In genomic region chr16:79600636-79601091, GRCh38 we compare ENCODE assay signal across 8 cellular contexts. TPM values are rescaled to one million over a fixed set of nuclear protein-coding genes. Genes with fewer than 3 reads are reported as not detected.
DNase-seq lines count a peak whose midpoint lies in the region; TF ChIP-seq lines count a peak whose summit lies in the region.

MAF (minus strand) TSS chr16:79600737; CDS start chr16:79599902, 835 bp downstream.

- TF ChIP-seq CTCF in fibroblast of lung (conservative IDR thresholded peaks at IDR 0.05 in 1 of 2, IDR thresholded peaks at IDR 0.05 in 1 of 2; ENCODE audit: low read depth in 1 of 2, low read length in 2 of 2), result no peak

- H2AFZ ChIP-seq in fibroblast of lung (ENCODE audit: low read length), result peak within 1 kb of the TSS; percentile 18

- H3K9me3 ChIP-seq in HUES48 (ENCODE audit: control insufficient read depth, insufficient read depth, low read length) (no peaks in the 10 kb centered on the region), fibroblast of lung (ENCODE audit: control insufficient read depth, insufficient read depth, low read depth, low read length) (no peaks in the 10 kb centered on the region), muscle layer of duodenum (ENCODE audit: control insufficient read depth in 1 of 2, low read length in 2 of 2) (no peaks in the 10 kb centered on the region)

- H3K4me3 ChIP-seq in HUES48 (ENCODE audit: low read depth, low read length) (peak within 1 kb of the TSS; percentile 68), fibroblast of lung (replicated peaks in 1 of 4; ENCODE audit: control extremely low read depth in 1 of 4, insufficient read depth in 1 of 4, low read depth in 3 of 4, low read length in 4 of 4) (peak within 1 kb of the TSS; percentile 67 to 77 (median 72)), muscle layer of duodenum (ENCODE audit: low read depth in 1 of 2, low read length in 2 of 2) (peak within 1 kb of the TSS; percentile 87 to 89)

- H3K27me3 ChIP-seq in HUES48 (ENCODE audit: control insufficient read depth, insufficient read depth, low read length) (peaks cover 15% of the 10 kb centered on the region), fibroblast of lung (ENCODE audit: control insufficient read depth, insufficient read depth, low read length) (no peaks in the 10 kb centered on the region), muscle layer of duodenum (ENCODE audit: low read depth, low read length) (no peaks in the 10 kb centered on the region)

- peak; percentile 27 for DNase-seq in DMS 273 treated with DMSO at 0.1 percent for 48 hours (lab: John Stamatoyannopoulos, UW)
- DNase-seq in RPMI7951 (ENCODE audit: low read depth), result peak; percentile 77
- DNase-seq in activated effector memory CD4-positive, alpha-beta T cell treated with Interleukin-2 at 50 U/mL for 16 hours, result peak; percentile 84
- peak; percentile 85 to 96 for DNase-seq in fibroblast of lung (ENCODE audit: low read depth in 2 of 2)
- peak; percentile 72 for DNase-seq in stimulated activated CD8-positive, alpha-beta memory T cell treated with anti-CD3 and anti-CD28 coated beads, Interleukin-4, amount 100 ng/mL, for 24 hours (ENCODE audit: low read depth)
- DNase-seq in GF-D8 (lab: John Stamatoyannopoulos, UW), result no peak

- H3K9ac ChIP-seq in HUES48 (ENCODE audit: low read depth, low read length), result peak within 1 kb of the TSS; percentile 37; the same call in 1 of the 2 replicates
- H3K9ac ChIP-seq in fibroblast of lung (ENCODE audit: insufficient read depth, low read length), result peak within 1 kb of the TSS; percentile 68

- H3K79me2 ChIP-seq in fibroblast of lung (ENCODE audit: control insufficient read depth, insufficient read depth, low read length), result peaks cover 26% of the 10 kb centered on the region

- peaks cover 20% of the 10 kb centered on the region for H3K4me1 ChIP-seq in HUES48 (ENCODE audit: control insufficient read depth, insufficient read depth, low read length)
- no peaks in the 10 kb centered on the region for H3K4me1 ChIP-seq in fibroblast of lung (ENCODE audit: control insufficient read depth, extremely low read depth, insufficient read depth, low read length)
- peaks cover 6 to 17% of the 10 kb centered on the region in 2 donors for H3K4me1 ChIP-seq in muscle layer of duodenum (ENCODE audit: control insufficient read depth in 1 of 2, insufficient read depth in 2 of 2, low read length in 2 of 2)

- H3K4me2 ChIP-seq in fibroblast of lung (ENCODE audit: extremely low read depth, insufficient read depth, low read length), result peak within 1 kb of the TSS; percentile 91

- H4K20me1 ChIP-seq in fibroblast of lung (ENCODE audit: control insufficient read depth, extremely low read depth, insufficient read depth, low read length), result no peaks in the 10 kb centered on the region

- no peaks in the 10 kb centered on the region for H3K36me3 ChIP-seq in HUES48 (ENCODE audit: control insufficient read depth, insufficient read depth, low read length)
- H3K36me3 ChIP-seq in fibroblast of lung (ENCODE audit: control insufficient read depth, insufficient read depth, low read length), result no peaks in the 10 kb centered on the region
- H3K36me3 ChIP-seq in muscle layer of duodenum (ENCODE audit: control insufficient read depth in 1 of 2, insufficient read depth in 2 of 2, low read length in 2 of 2), result no peaks in the 10 kb centered on the region

- H3K27ac ChIP-seq in HUES48 (ENCODE audit: low read depth, low read length) (peak within 1 kb of the TSS; percentile 70), fibroblast of lung (ENCODE audit: insufficient read depth, low read length) (peak within 1 kb of the TSS; percentile 81), muscle layer of duodenum (ENCODE audit: low read length) (peak within 1 kb of the TSS; percentile 92)

RNA-seq across cellular contexts. Expression of gene MAF, which starts in this region (rescaled TPM):
- total RNA-seq in RPMI7951 (2014; rRNA removed; shearing (Covaris generic)), result 0.48 and 0.88 TPM in 2 replicates
- total RNA-seq in fibroblast of lung, result 26.7 and 27.7 TPM in 2 replicates
- 6.6 and 14.0 TPM in 2 replicates for polyA plus RNA-seq in fibroblast of lung
- 9.8 and 20.8 TPM in 2 replicates for polyA plus RNA-seq in fibroblast of lung (2012)
- polyA minus RNA-seq in fibroblast of lung (ENCODE audit: low replicate concordance), result 2.0 and 7.1 TPM in 2 replicates

Comparison
In these comparisons a context has a peak if more than half of its experiments do, and no peak if none do; other contexts are left out.
1. RNA of gene MAF (total RNA-seq): 26.7 to 27.7 TPM in fibroblast of lung; 0.48 to 0.88 TPM in RPMI7951; every median in the first group is over 10 times any median in the second.
2. Peak in DNase-seq in RPMI7951; RNA of the gene not detected or under 1 TPM.
3. Peak in every context shown above with its lines, with median percentiles within 50 percentile points of each other: H3K27ac ChIP-seq and H3K4me3 ChIP-seq.